1 cellular context compared by ENCODE assay signal in the genomic region with DNA sequence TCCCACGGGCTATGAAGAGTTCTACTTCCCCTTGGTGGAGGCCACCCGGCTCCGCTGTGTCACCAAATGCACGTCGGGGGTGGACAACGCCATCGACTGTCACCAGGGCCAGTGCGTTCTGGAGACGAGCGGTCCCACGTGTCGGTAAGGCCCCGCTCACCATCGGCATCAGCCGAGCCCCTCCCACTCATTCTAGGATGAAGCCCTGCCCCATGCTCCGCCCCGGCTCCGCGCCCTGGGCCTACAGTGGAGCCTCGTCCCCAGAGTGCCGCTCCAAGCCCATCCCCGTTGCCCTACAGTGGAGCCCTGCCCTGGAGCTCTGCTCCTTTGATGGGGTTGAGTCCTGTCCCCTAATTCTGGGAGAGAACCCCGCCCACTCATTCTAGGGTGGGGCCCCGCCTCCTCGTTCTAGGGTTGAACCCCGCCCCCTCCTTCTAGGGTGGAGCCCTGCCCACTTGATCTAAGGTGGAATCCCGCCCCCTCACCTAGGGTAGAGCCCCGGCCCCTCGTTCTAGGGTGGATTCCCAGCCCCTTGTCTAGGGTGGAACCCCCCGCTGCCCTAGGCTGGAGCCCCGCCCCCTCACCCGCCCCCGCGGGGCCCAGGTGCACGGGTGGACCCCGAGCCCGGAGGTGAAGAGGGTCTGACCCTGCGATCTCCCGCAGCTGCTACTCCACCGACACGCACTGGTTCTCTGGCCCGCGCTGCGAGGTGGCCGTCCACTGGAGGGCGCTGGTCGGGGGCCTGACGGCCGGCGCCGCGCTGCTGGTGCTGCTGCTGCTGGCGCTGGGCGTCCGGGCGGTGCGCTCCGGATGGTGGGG.
TF ChIP-seq lines count a peak whose summit lies in the region.

No MANE protein-coding gene starts in this region.

TF ChIP-seq in HepG2, 621 proteins besides CTCF, POLR2A, EP300 and RAD21 (continued from another document and continues in another):
- TF ChIP-seq, protein P1, sequence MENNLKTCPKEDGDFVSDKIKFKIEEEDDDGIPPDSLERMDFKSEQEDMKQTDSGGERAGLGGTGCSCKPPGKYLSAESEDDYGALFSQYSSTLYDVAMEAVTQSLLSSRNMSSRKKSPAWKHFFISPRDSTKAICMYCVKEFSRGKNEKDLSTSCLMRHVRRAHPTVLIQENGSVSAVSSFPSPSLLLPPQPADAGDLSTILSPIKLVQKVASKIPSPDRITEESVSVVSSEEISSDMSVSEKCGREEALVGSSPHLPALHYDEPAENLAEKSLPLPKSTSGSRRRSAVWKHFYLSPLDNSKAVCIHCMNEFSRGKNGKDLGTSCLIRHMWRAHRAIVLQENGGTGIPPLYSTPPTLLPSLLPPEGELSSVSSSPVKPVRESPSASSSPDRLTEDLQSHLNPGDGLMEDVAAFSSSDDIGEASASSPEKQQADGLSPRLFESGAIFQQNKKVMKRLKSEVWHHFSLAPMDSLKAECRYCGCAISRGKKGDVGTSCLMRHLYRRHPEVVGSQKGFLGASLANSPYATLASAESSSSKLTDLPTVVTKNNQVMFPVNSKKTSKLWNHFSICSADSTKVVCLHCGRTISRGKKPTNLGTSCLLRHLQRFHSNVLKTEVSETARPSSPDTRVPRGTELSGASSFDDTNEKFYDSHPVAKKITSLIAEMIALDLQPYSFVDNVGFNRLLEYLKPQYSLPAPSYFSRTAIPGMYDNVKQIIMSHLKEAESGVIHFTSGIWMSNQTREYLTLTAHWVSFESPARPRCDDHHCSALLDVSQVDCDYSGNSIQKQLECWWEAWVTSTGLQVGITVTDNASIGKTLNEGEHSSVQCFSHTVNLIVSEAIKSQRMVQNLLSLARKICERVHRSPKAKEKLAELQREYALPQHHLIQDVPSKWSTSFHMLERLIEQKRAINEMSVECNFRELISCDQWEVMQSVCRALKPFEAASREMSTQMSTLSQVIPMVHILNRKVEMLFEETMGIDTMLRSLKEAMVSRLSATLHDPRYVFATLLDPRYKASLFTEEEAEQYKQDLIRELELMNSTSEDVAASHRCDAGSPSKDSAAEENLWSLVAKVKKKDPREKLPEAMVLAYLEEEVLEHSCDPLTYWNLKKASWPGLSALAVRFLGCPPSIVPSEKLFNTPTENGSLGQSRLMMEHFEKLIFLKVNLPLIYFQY (CRISPR knock-in tag; IDR thresholded peaks at IDR 0.05; ENCODE audit: borderline replicate concordance): no peak
- TF ChIP-seq SIX4 (CRISPR knock-in tag; IDR thresholded peaks at IDR 0.05) (no peak), PHF5A (CRISPR knock-in tag; IDR thresholded peaks at IDR 0.05; ENCODE audit: low read depth, unreplicated experiment) (no peak), ZGPAT (CRISPR knock-in tag; IDR thresholded peaks at IDR 0.05) (no peak), ZNF563 (CRISPR knock-in tag; IDR thresholded peaks at IDR 0.05) (no peak), ZNF30 (CRISPR knock-in tag; IDR thresholded peaks at IDR 0.05) (no peak), SUZ12 (IDR thresholded peaks at IDR 0.05; ENCODE audit: low read depth, low read length) (peak; percentile 21; the same call in 1 of the 2 replicates), ZNF138 (CRISPR knock-in tag; IDR thresholded peaks at IDR 0.05; ENCODE audit: low read depth) (no peak), NFIB (CRISPR knock-in tag; IDR thresholded peaks at IDR 0.05; ENCODE audit: borderline replicate concordance) (no peak), ZNF513 (CRISPR knock-in tag; conservative IDR thresholded peaks at IDR 0.05) (0 out of 2 replicates have a peak, but pooled peaks have one; percentile 47), ZNF792 (CRISPR knock-in tag; IDR thresholded peaks at IDR 0.05) (0 out of 2 replicates have a peak, but pooled peaks have one; percentile 63), CEBPB (IDR thresholded peaks at IDR 0.05; ENCODE audit: borderline replicate concordance, low read depth, low read length) (no peak), ZBTB2 (CRISPR knock-in tag; IDR thresholded peaks at IDR 0.05; ENCODE audit: low read depth) (no peak), ZNF687 (CRISPR knock-in tag; IDR thresholded peaks at IDR 0.05) (peak; percentile 57; the same call in 1 of the 2 replicates), ONECUT2 (CRISPR knock-in tag; IDR thresholded peaks at IDR 0.05) (no peak), PCBP1 (IDR thresholded peaks at IDR 0.05; ENCODE audit: borderline replicate concordance, low read depth, low read length) (0 out of 2 replicates have a peak, but pooled peaks have one; percentile 7), TBX2 (CRISPR knock-in tag; IDR thresholded peaks at IDR 0.05; ENCODE audit: borderline replicate concordance) (0 out of 2 replicates have a peak, but pooled peaks have one; percentile 17), HINFP (CRISPR knock-in tag; IDR thresholded peaks at IDR 0.05; ENCODE audit: low read depth) (0 out of 2 replicates have a peak, but pooled peaks have one; percentile 47), BHLHE40 (IDR thresholded peaks at IDR 0.05; ENCODE audit: low read length) (peak; percentile 49; the same call in 1 of the 2 replicates), ZNF674 (CRISPR knock-in tag; IDR thresholded peaks at IDR 0.05; ENCODE audit: low read depth) (no peak), ZNF468 (CRISPR knock-in tag; IDR thresholded peaks at IDR 0.05) (no peak), JUND (CRISPR knock-in tag; IDR thresholded peaks at IDR 0.05) (no peak), ZNF530 (CRISPR knock-in tag; IDR thresholded peaks at IDR 0.05; ENCODE audit: low read depth) (no peak), ZNF547 (CRISPR knock-in tag; IDR thresholded peaks at IDR 0.05) (0 out of 2 replicates have a peak, but pooled peaks have one; percentile 50), TAF1 (CRISPR knock-in tag; IDR thresholded peaks at IDR 0.05) (no peak), MEIS2 (CRISPR knock-in tag; IDR thresholded peaks at IDR 0.05) (peak; percentile 57; the same call in 1 of the 2 replicates), DNMT1 (CRISPR knock-in tag; IDR thresholded peaks at IDR 0.05) (peak; percentile 96), TFDP1 (CRISPR knock-in tag; IDR thresholded peaks at IDR 0.05; ENCODE audit: borderline replicate concordance) (peak; percentile 62; the same call in 1 of the 2 replicates)
- TF ChIP-seq, protein P2, sequence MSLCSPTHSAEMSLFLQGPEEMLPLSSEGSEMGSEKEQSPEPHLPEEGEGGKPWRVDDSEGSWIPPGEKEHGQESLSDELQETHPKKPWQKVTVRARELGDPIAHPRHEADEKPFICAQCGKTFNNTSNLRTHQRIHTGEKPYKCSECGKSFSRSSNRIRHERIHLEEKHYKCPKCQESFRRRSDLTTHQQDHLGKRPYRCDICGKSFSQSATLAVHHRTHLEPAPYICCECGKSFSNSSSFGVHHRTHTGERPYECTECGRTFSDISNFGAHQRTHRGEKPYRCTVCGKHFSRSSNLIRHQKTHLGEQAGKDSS (CRISPR knock-in tag; IDR thresholded peaks at IDR 0.05; ENCODE audit: borderline replicate concordance, low read depth): peak; percentile 93
- TF ChIP-seq, protein P3, sequence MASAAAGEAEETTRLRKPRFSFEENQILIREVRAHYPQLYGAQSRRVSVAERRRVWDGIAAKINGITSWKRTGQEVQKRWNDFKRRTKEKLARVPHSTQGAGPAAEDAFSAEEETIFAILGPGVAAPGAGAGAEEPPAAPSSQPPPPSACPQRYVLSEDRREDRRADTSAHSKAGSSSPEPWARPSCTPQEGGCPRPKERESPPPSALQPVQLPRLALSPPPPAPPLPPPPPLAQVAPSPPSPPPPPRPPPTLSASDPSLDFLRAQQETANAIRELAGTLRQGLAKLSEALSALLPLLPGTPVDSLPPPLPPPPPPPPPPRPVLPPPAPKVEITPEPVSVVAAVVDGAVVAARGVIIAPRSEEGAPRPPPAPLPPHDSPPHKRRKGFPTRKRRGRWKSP (CRISPR knock-in tag; IDR thresholded peaks at IDR 0.05): no peak
